8 cellular contexts compared by ENCODE assay signal in genomic region chr13:114099191-114099590, GRCh38. TPM values are rescaled to one million over a fixed set of nuclear protein-coding genes. Genes with fewer than 3 reads are reported as not detected.
DNase-seq lines count a peak whose midpoint lies in the region; ATAC-seq and TF ChIP-seq lines count a peak whose summit lies in the region.

No MANE protein-coding gene starts in this region.

- no peak for ATAC-seq in activated CD8-positive, alpha-beta memory T cell treated with anti-CD3 and anti-CD28 coated beads, Interleukin-2, amount 10 ng/mL, durations not matched to agents 7 days and 5 days
- ATAC-seq in GM21723 (IDR thresholded peaks at IDR 0.05; ENCODE audit: unreplicated experiment) (no peak), HG02623 (IDR thresholded peaks at IDR 0.05; ENCODE audit: unreplicated experiment) (no peak)

- peaks cover 5% of the 10 kb centered on the region for H3K9me3 Mint-ChIP-seq in activated CD8-positive, alpha-beta memory T cell treated with anti-CD3 and anti-CD28 coated beads, Interleukin-2, amount 10 ng/mL, durations not matched to agents 7 days and 5 days (ENCODE audit: low read depth)

- H3K4me3 Mint-ChIP-seq in activated CD8-positive, alpha-beta memory T cell treated with anti-CD3 and anti-CD28 coated beads, Interleukin-2, amount 10 ng/mL, durations not matched to agents 7 days and 5 days, result no peak overlapping the region

- CTCF ChIA-PET in activated CD8-positive, alpha-beta memory T cell treated with anti-CD3 and anti-CD28 coated beads, Interleukin-2, amount 10 ng/mL, durations not matched to agents 7 days and 5 days (lab: Charles Lee), result no interaction called here

- H3K36me3 ChIP-seq in duodenal mucosa (ENCODE audit: control insufficient read depth in 1 of 2, insufficient read depth in 2 of 2, low read length in 2 of 2), result no peaks in the 10 kb centered on the region

- in situ Hi-C loops in GM13977 (cut with MboI; ENCODE audit: low pct_unique_long_range_greater_than_20kb, low sequenced_read_pairs, unreplicated experiment), result no loop called here

- H3K4me3 ChIP-seq in duodenal mucosa (ENCODE audit: low read depth in 1 of 2, low read length in 2 of 2), result no peak overlapping the region

- no peaks in the 10 kb centered on the region for H3K27me3 ChIP-seq in duodenal mucosa (ENCODE audit: control insufficient read depth in 1 of 2, insufficient read depth in 2 of 2, low read length in 2 of 2)

- peak overlapping the region; percentile 10 for H3K27ac ChIP-seq in duodenal mucosa (ENCODE audit: low read depth, low read length)

- no peak for TF ChIP-seq CTCF in GM13977 (IDR thresholded peaks at IDR 0.05; ENCODE audit: extremely low read depth, insufficient read depth, missing control alignments)

- no peak overlapping the region for H3K9ac ChIP-seq in duodenal mucosa (ENCODE audit: low read depth in 1 of 2, low read length in 2 of 2)

- no peaks in the 10 kb centered on the region for H3K9me3 ChIP-seq in duodenal mucosa (ENCODE audit: control insufficient read depth in 1 of 2, low read length in 2 of 2)

- no peaks in the 10 kb centered on the region for H3K36me3 Mint-ChIP-seq in activated CD8-positive, alpha-beta memory T cell treated with anti-CD3 and anti-CD28 coated beads, Interleukin-2, amount 10 ng/mL, durations not matched to agents 7 days and 5 days

- peak; percentile 78 for DNase-seq in GM13977 (ENCODE audit: low spot score)
- DNase-seq in NCI-H2227 treated with DMSO at 0.1 percent for 48 hours (lab: John Stamatoyannopoulos, UW), result peak; percentile 23
- DNase-seq in midbrain (lab: John Stamatoyannopoulos, UW), result peak; percentile 22
- DNase-seq in activated CD8-positive, alpha-beta memory T cell treated with anti-CD3 and anti-CD28 coated beads, Interleukin-2, amount 10 ng/mL, durations not matched to agents 7 days and 5 days, result no peak
- DNase-seq in COR-L47 (lab: John Stamatoyannopoulos, UW), result no peak

- H3K27ac Mint-ChIP-seq in activated CD8-positive, alpha-beta memory T cell treated with anti-CD3 and anti-CD28 coated beads, Interleukin-2, amount 10 ng/mL, durations not matched to agents 7 days and 5 days, result no peak overlapping the region

- H3K27me3 Mint-ChIP-seq in activated CD8-positive, alpha-beta memory T cell treated with anti-CD3 and anti-CD28 coated beads, Interleukin-2, amount 10 ng/mL, durations not matched to agents 7 days and 5 days, result no peaks in the 10 kb centered on the region

- H3K4me1 ChIP-seq in duodenal mucosa (ENCODE audit: control insufficient read depth in 1 of 2, insufficient read depth in 2 of 2, low read length in 2 of 2), result no peaks in the 10 kb centered on the region

- peaks cover 6% of the 10 kb centered on the region for H3K4me1 Mint-ChIP-seq in activated CD8-positive, alpha-beta memory T cell treated with anti-CD3 and anti-CD28 coated beads, Interleukin-2, amount 10 ng/mL, durations not matched to agents 7 days and 5 days

RNA-seq across cellular contexts. Expression of gene RASA3, which starts 33.2 kb away (rescaled TPM):
- total RNA-seq in activated CD8-positive, alpha-beta memory T cell treated with anti-CD3 and anti-CD28 coated beads, Interleukin-2, amount 10 ng/mL, durations not matched to agents 7 days and 5 days, result 10 to 100 TPM; 16.3 to 49.2 TPM

Comparison
In these comparisons a context has a peak if more than half of its experiments do, and no peak if none do; other contexts are left out.
1. DNase-seq: peak in GM13977 (single experiment), NCI-H2227 treated with DMSO at 0.1 percent for 48 hours (single experiment) and midbrain (single experiment); none in activated CD8-positive, alpha-beta memory T cell treated with anti-CD3 and anti-CD28 coated beads, Interleukin-2, amount 10 ng/mL, durations not matched to agents 7 days and 5 days (single experiment) and COR-L47 (single experiment).